Comparison of ENCODE assay signal across 9 cellular contexts in genomic region chr2:64405476-64406406, GRCh38. TPM values are rescaled to one million over a fixed set of nuclear protein-coding genes. Genes with fewer than 3 reads are reported as not detected.
DNase-seq lines count a peak whose midpoint lies in the region; ATAC-seq, FAIRE-seq and TF ChIP-seq lines count a peak whose summit lies in the region.
"Had no signal": no experiment of that assay in that cellular context is flagged by ENCODE, and none has a peak within 500 bp of the region (broad histone marks: within the 10 kb centered on the region; RNA-seq: fewer than 3 reads in every experiment).

No MANE protein-coding gene starts in this region.

- no peak for TF ChIP-seq POLR2A in erythroblast (IDR thresholded peaks at IDR 0.05; ENCODE audit: low read length)

- H3K4me1 Mint-ChIP-seq in brain, result peaks cover 66% of the 10 kb centered on the region

- DNase-seq in HCEC 1CT (peak; percentile 48), keratinocyte (ENCODE audit: low read depth, low spot score) (no peak), erythroblast (lab: John Stamatoyannopoulos, UW) (no peak)
- DNase-seq in activated naive CD4-positive, alpha-beta T cell treated with anti-CD3 and anti-CD28 coated beads, Interleukin-2, amount 50 U/mL, for 16 hours, result no peak
- no peak for DNase-seq in effector memory CD4-positive, alpha-beta T cell

- peak overlapping the region in 1 of 3 experiments; percentile 7 for H3K4me3 ChIP-seq in keratinocyte (ENCODE audit: control insufficient read depth in 2 of 3, extremely low read depth in 1 of 3, insufficient read depth in 2 of 3, low read depth in 1 of 3, low read length in 3 of 3)
- peak overlapping the region in 4 of 5 donors; percentile 1 to 45 (median 32) for H3K4me3 ChIP-seq in subcutaneous abdominal adipose tissue (ENCODE audit: low read depth in 1 of 5, low read length in 5 of 5)
- H3K4me3 ChIP-seq in effector memory CD4-positive, alpha-beta T cell (ENCODE audit: insufficient read depth, low read depth, low read length, poor library complexity, severe bottlenecking), result no peak overlapping the region

- dilution Hi-C loops in keratinocyte (cut with MboI; ENCODE audit: extremely low pct_ligation_motif_present, low sequenced_read_pairs), result no loop called here

- no peaks in the 10 kb centered on the region for H3K9me3 Mint-ChIP-seq in brain

- FAIRE-seq in keratinocyte (lab: Jason Lieb, UNC), result peak; percentile 63
- FAIRE-seq: endometrium had no signal

- H3K27me3 ChIP-seq in keratinocyte (ENCODE audit: control insufficient read depth, extremely low read depth, insufficient read depth, low read length) (no peaks in the 10 kb centered on the region), subcutaneous abdominal adipose tissue (ENCODE audit: control insufficient read depth in 5 of 5, insufficient read depth in 4 of 5, low read length in 5 of 5) (no peaks in the 10 kb centered on the region)
- H3K27me3 ChIP-seq in effector memory CD4-positive, alpha-beta T cell (replicated peaks; ENCODE audit: control insufficient read depth, insufficient read depth, low read length, poor library complexity, severe bottlenecking), result no peaks in the 10 kb centered on the region

- H3K36me3 Mint-ChIP-seq in brain, result no peaks in the 10 kb centered on the region

- no peaks in the 10 kb centered on the region for H3K36me3 ChIP-seq in keratinocyte (ENCODE audit: control insufficient read depth in 2 of 2, extremely low read depth in 1 of 2, insufficient read depth in 2 of 2, low read length in 2 of 2)
- no peaks in the 10 kb centered on the region for H3K36me3 ChIP-seq in subcutaneous abdominal adipose tissue (ENCODE audit: control insufficient read depth in 5 of 5, insufficient read depth in 5 of 5, low read length in 5 of 5)
- no peaks in the 10 kb centered on the region for H3K36me3 ChIP-seq in effector memory CD4-positive, alpha-beta T cell (ENCODE audit: control insufficient read depth, insufficient read depth, low read length)

- H3K4me2 ChIP-seq in keratinocyte (ENCODE audit: control insufficient read depth, extremely low read depth, insufficient read depth, low read depth, low read length), result peak overlapping the region; percentile 27

- H3K4me1 ChIP-seq in keratinocyte (ENCODE audit: control insufficient read depth, extremely low read depth, insufficient read depth, low read length) (peaks cover 25% of the 10 kb centered on the region), subcutaneous abdominal adipose tissue (ENCODE audit: control insufficient read depth in 5 of 5, insufficient read depth in 5 of 5, low read length in 5 of 5) (peaks cover 25 to 52% (median 50%) of the 10 kb centered on the region in 5 donors)
- no peaks in the 10 kb centered on the region for H3K4me1 ChIP-seq in effector memory CD4-positive, alpha-beta T cell (ENCODE audit: control insufficient read depth, insufficient read depth, low read length, poor library complexity, severe bottlenecking)

- H3K27me3 Mint-ChIP-seq in brain, result no peaks in the 10 kb centered on the region

- TF ChIP-seq CTCF in brain (conservative IDR thresholded peaks at IDR 0.05) (no peak), keratinocyte (optimal IDR thresholded peaks at IDR 0.05 in 1 of 3, IDR thresholded peaks at IDR 0.05 in 1 of 3, conservative IDR thresholded peaks at IDR 0.05 in 1 of 3; ENCODE audit: extremely low read depth in 1 of 3, insufficient read depth in 2 of 3, low read length in 3 of 3) (no peak)

- H4K20me1 ChIP-seq in keratinocyte (ENCODE audit: control insufficient read depth, extremely low read depth, insufficient read depth, low read length), result no peaks in the 10 kb centered on the region

- H3K9ac ChIP-seq in keratinocyte (ENCODE audit: control insufficient read depth, extremely low read depth, insufficient read depth, low read length) (no peak overlapping the region), subcutaneous abdominal adipose tissue (ENCODE audit: low read length in 5 of 5) (no peak overlapping the region)

- H3K27ac Mint-ChIP-seq in brain, result peak overlapping the region in 4 of 5 experiments; percentile 63 to 97 (median 86)

- H2AFZ ChIP-seq in keratinocyte (ENCODE audit: control insufficient read depth, low read length), result no peak overlapping the region

- no peak for ATAC-seq in HG03565 (IDR thresholded peaks at IDR 0.05; ENCODE audit: unreplicated experiment)

- H3K9me3 ChIP-seq in keratinocyte (ENCODE audit: control insufficient read depth, low read depth, low read length) (no peaks in the 10 kb centered on the region), subcutaneous abdominal adipose tissue (ENCODE audit: control insufficient read depth in 5 of 5, low read length in 5 of 5) (no peaks in the 10 kb centered on the region)
- H3K9me3 ChIP-seq in effector memory CD4-positive, alpha-beta T cell (ENCODE audit: control insufficient read depth, low read length), result no peaks in the 10 kb centered on the region

- no peaks in the 10 kb centered on the region for H3K79me2 ChIP-seq in keratinocyte (ENCODE audit: control insufficient read depth, insufficient read depth, low read length)

- peaks cover 2% of the 10 kb centered on the region for H3K9me1 ChIP-seq in keratinocyte (ENCODE audit: control insufficient read depth, extremely low read depth, insufficient read depth, low read length)

- H3K4me3 Mint-ChIP-seq in brain, result peak overlapping the region in 2 of 5 experiments; percentile 7 to 33

- H3K27ac ChIP-seq in keratinocyte (ENCODE audit: control insufficient read depth, insufficient read depth, low read length) (no peak overlapping the region), subcutaneous abdominal adipose tissue (ENCODE audit: low read depth, low read length) (peak overlapping the region; percentile 37)
- no peak overlapping the region for H3K27ac ChIP-seq in effector memory CD4-positive, alpha-beta T cell (ENCODE audit: insufficient read depth, low read length, poor library complexity, severe bottlenecking)

RNA-seq across cellular contexts. Expression of gene LGALSL, which starts 48.2 kb away (rescaled TPM):
- polyA plus RNA-seq in brain (ENCODE audit: insufficient read depth, low read depth, low replicate concordance), result 2.5 TPM
- polyA plus RNA-seq in keratinocyte, result 55.4 to 64.9 TPM (median 59.9 TPM) in 3 replicates
- polyA plus RNA-seq in keratinocyte (2011; ENCODE audit: low read depth), result 137 TPM
- polyA plus RNA-seq in keratinocyte (2011; cell fraction: cytosol; rRNA removed), result 47.0 and 57.3 TPM in 2 replicates
- 52.9 and 61.4 TPM in 2 replicates for polyA plus RNA-seq in keratinocyte (2011; cell fraction: nucleus; rRNA removed)
- 38.8 and 160 TPM in 2 replicates for polyA plus RNA-seq in keratinocyte (2012; ENCODE audit: low replicate concordance)
- polyA minus RNA-seq in keratinocyte, result 48.8 to 72.1 TPM (median 60.8 TPM) in 3 replicates
- polyA minus RNA-seq in keratinocyte (2011; cell fraction: cytosol; rRNA and poly(A)+ RNA removed), result 40.1 TPM
- polyA minus RNA-seq in keratinocyte (2011; cell fraction: nucleus; rRNA and poly(A)+ RNA removed), result 26.3 and 38.1 TPM in 2 replicates

Comparison
In these comparisons a context has a peak if more than half of its experiments do, and no peak if none do; other contexts are left out.
1. RNA of gene LGALSL, which starts 48.2 kb away (polyA plus RNA-seq): 38.8 to 160 TPM in keratinocyte; 2.5 TPM in brain (single experiment); every median in the first group is over 10 times any median in the second.